In genomic region chr5:138179277-138179857, GRCh38 we compare ENCODE assay signal across 8 cellular contexts. TPM values are rescaled to one million over a fixed set of nuclear protein-coding genes. Genes with fewer than 3 reads are reported as not detected.
DNase-seq lines count a peak whose midpoint lies in the region; TF ChIP-seq lines count a peak whose summit lies in the region.

No MANE protein-coding gene starts in this region.

- intact Hi-C loops in adrenal gland (cut with DNase I), result no loop called here

- H3K27me3 ChIP-seq in osteoblast (ENCODE audit: insufficient read depth, low read length) (no peaks in the 10 kb centered on the region), adrenal gland (no peaks in the 10 kb centered on the region)

- H2AFZ ChIP-seq in osteoblast (ENCODE audit: low read length), result peak overlapping the region; percentile 85

- H3K9me3 ChIP-seq in osteoblast (ENCODE audit: low read depth, low read length), result no peaks in the 10 kb centered on the region
- H3K9me3 ChIP-seq in adrenal gland (replicated peaks in 1 of 3), result no peaks in the 10 kb centered on the region

- no peak for TF ChIP-seq POLR2A in adrenal gland (IDR thresholded peaks at IDR 0.05)

- peaks cover 61% of the 10 kb centered on the region for H3K79me2 ChIP-seq in osteoblast (ENCODE audit: insufficient read depth, low read length)

- H3K36me3 ChIP-seq in osteoblast (ENCODE audit: insufficient read depth, low read length), result peaks cover 58% of the 10 kb centered on the region
- peaks cover 0 to 20% of the 10 kb centered on the region in 2 donors for H3K36me3 ChIP-seq in adrenal gland (replicated peaks in 1 of 2)

- H4K20me1 ChIP-seq in osteoblast (ENCODE audit: insufficient read depth, low read length), result peaks cover 5% of the 10 kb centered on the region

- H3K4me1 ChIP-seq in osteoblast (ENCODE audit: insufficient read depth, low read length), result peaks cover 24% of the 10 kb centered on the region
- peaks cover 10 to 14% of the 10 kb centered on the region in 2 donors for H3K4me1 ChIP-seq in adrenal gland (replicated peaks in 1 of 2)

- H3K4me3 ChIP-seq in GM08714 (ENCODE audit: low read length) (peak overlapping the region; percentile 99), osteoblast (ENCODE audit: insufficient read depth, low read length) (peak overlapping the region; percentile 80), adrenal gland (peak overlapping the region in 2 of 4 donors; percentile 77 to 94)

- DNase-seq in Kasumi-1 (lab: John Stamatoyannopoulos, UW) (peak; percentile 26 to 33), dermis blood vessel endothelial cell (peak; percentile 4), osteoblast (ENCODE audit: insufficient read length, low spot score, missing footprints) (no peak), A172 (ENCODE audit: low spot score) (no peak), COLO829 (ENCODE audit: low spot score) (no peak), adrenal gland (no peak), occipital lobe (lab: John Stamatoyannopoulos, UW) (no peak)

- 1 to 2% (median 2%) methylated on average over 17 to 23 of the region's 23 CpGs for WGBS in adrenal gland, 4 donors

- TF ChIP-seq CTCF in osteoblast (IDR thresholded peaks at IDR 0.05; ENCODE audit: extremely low read depth, low read depth, low read length), result no peak
- no peak for TF ChIP-seq CTCF in adrenal gland (IDR thresholded peaks at IDR 0.05)

- H3K4me2 ChIP-seq in osteoblast (ENCODE audit: insufficient read depth, low read length), result peak overlapping the region; percentile 94

- peak overlapping the region; percentile 40 for H3K27ac ChIP-seq in osteoblast (ENCODE audit: low read depth, low read length)
- H3K27ac ChIP-seq in adrenal gland, result peak overlapping the region in 1 of 5 donors; percentile 93

RNA-seq across cellular contexts. Expression of gene KIF20A, which starts 0.5 kb away (rescaled TPM):
- total RNA-seq in dermis blood vessel endothelial cell, result 18.9 and 109 TPM in 2 replicates
- total RNA-seq in osteoblast, result 5.3 and 7.2 TPM in 2 replicates
- total RNA-seq in A172 (2014; rRNA removed; shearing (Covaris generic)), result 105 and 109 TPM in 2 replicates
- total RNA-seq in adrenal gland, result 1 to 10 TPM; 1.3 to 5.2 (median 2.0) TPM
- 1 to 10 TPM in 1 of 3 donors, under 1 TPM in 2; 0.32 to 1.8 (median 0.54) TPM for polyA plus RNA-seq in adrenal gland
- total RNA-seq in occipital lobe, result 4.1 TPM

RNA-seq across cellular contexts. Expression of gene BRD8, which starts 0.9 kb away (rescaled TPM):
- total RNA-seq in dermis blood vessel endothelial cell (31.7 and 40.1 TPM in 2 replicates), osteoblast (47.1 and 51.0 TPM in 2 replicates), adrenal gland (10 to 100 TPM; 16.4 to 71.4 (median 39.7) TPM), occipital lobe (47.7 TPM)
- 63.6 and 91.5 TPM in 2 replicates for total RNA-seq in A172 (2014; rRNA removed; shearing (Covaris generic))
- 10 to 100 TPM; 45.0 to 74.9 (median 66.7) TPM for polyA plus RNA-seq in adrenal gland

RNA-seq across cellular contexts. Expression of gene CDC23, which starts 33.8 kb away (rescaled TPM):
- total RNA-seq in dermis blood vessel endothelial cell (34.0 and 35.6 TPM in 2 replicates), osteoblast (25.6 and 28.6 TPM in 2 replicates), adrenal gland (10 to 100 TPM; 11.2 to 26.3 (median 20.5) TPM), occipital lobe (29.8 TPM)
- 69.5 and 72.6 TPM in 2 replicates for total RNA-seq in A172 (2014; rRNA removed; shearing (Covaris generic))
- polyA plus RNA-seq in adrenal gland, result 10 to 100 TPM in 1 of 3 donors, 1 to 10 TPM in 2; 7.6 to 37.3 (median 8.3) TPM

RNA-seq across cellular contexts. Expression of gene NME5, which starts 40.1 kb away (rescaled TPM):
- total RNA-seq in dermis blood vessel endothelial cell, result 1.5 and 2.4 TPM in 2 replicates
- 5.9 and 6.5 TPM in 2 replicates for total RNA-seq in osteoblast
- total RNA-seq in A172 (2014; rRNA removed; shearing (Covaris generic)), result 1.8 and 2.6 TPM in 2 replicates
- total RNA-seq in adrenal gland, result 10 to 100 TPM in 1 of 8 donors, 1 to 10 TPM in 6, under 1 TPM in 1; 0.24 to 10.3 (median 5.4) TPM
- 10 to 100 TPM; 14.6 to 22.0 (median 15.7) TPM for polyA plus RNA-seq in adrenal gland
- total RNA-seq in occipital lobe, result 9.4 TPM

Comparison
In these comparisons a context has a peak if more than half of its experiments do, and no peak if none do; other contexts are left out.
1. DNase-seq: peak in Kasumi-1 (2 of 2) and dermis blood vessel endothelial cell (single experiment); none in osteoblast (single experiment), A172 (single experiment), COLO829 (single experiment), adrenal gland (0 of 7) and occipital lobe (single experiment).